ENCODE assay signal across 1 cellular context in genomic region chr15:75671684-75672083, GRCh38.
TF ChIP-seq lines count a peak whose summit lies in the region.

No MANE protein-coding gene starts in this region.

TF ChIP-seq in GM23338, 12 proteins besides CTCF, POLR2A, EP300 and RAD21:
- no peak for TF ChIP-seq NANOG (IDR thresholded peaks at IDR 0.05; ENCODE audit: borderline replicate concordance)
- no peak for TF ChIP-seq ETS1 (IDR thresholded peaks at IDR 0.05)
- TF ChIP-seq ZNF462 (CRISPR knock-in tag; IDR thresholded peaks at IDR 0.05): no peak
- no peak for TF ChIP-seq EZH2 (IDR thresholded peaks at IDR 0.05; ENCODE audit: low read depth, unreplicated experiment)
- no peak for TF ChIP-seq CREB1 (CRISPR knock-in tag; IDR thresholded peaks at IDR 0.05; ENCODE audit: low read depth)
- no peak for TF ChIP-seq ZNF331 (CRISPR knock-in tag; IDR thresholded peaks at IDR 0.05; ENCODE audit: low read depth)
- no peak for TF ChIP-seq EZH2phosphoT487 (IDR thresholded peaks at IDR 0.05; ENCODE audit: unreplicated experiment)
- TF ChIP-seq REST (IDR thresholded peaks at IDR 0.05; ENCODE audit: unreplicated experiment): no peak
- TF ChIP-seq JUNB (IDR thresholded peaks at IDR 0.05; ENCODE audit: unreplicated experiment): no peak
- no peak for TF ChIP-seq POLR2AphosphoS5 (IDR thresholded peaks at IDR 0.05; ENCODE audit: low read depth)
- TF ChIP-seq STAT1 (IDR thresholded peaks at IDR 0.05; ENCODE audit: unreplicated experiment): no peak
- TF ChIP-seq ZNF114 (CRISPR knock-in tag; IDR thresholded peaks at IDR 0.05): no peak
